Comparison of ENCODE assay signal across 8 cellular contexts in the genomic region with DNA sequence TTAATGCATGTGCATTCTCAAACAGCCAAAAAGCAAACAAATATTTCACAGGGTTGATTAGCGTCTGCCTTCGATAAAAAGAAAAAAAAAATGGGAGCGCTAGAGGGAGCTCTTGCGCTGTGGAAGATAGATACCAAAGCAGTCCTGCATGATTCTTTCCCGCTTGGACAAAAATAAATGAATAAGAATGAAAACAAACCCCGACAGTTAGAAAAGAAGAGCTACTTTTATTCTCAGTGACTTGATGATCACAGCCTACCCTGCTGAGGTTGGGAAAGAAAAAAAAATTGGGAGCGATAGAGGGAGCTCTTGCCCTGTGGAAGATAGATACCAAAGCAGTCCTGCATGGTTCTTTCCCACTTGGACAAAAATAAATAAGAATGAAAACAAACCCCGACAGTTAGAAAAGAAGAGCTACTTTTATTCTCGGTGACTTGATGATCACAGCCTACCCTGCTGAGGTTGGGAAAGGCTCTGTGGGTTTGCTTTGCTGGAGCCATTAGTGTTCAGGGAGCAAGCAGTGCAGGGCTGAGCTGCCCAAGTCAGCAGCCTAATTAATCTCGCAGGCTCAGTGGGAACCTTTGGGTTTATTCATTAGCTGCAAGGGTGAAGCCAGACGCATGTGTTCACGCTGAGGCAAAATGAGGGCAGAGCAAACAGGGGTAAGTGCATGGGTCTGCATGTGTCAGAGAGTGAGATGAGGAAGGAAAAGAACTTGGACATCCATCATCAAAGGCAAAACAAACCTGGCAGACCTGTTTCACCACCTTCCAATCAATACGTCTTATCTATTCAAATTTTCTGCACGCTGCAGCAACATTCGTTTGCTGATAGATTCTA.
A peak's percentile ranks its signal among the peaks of the same experiment; 100 is the strongest.
DNase-seq lines count a peak whose midpoint lies in the region; ATAC-seq and TF ChIP-seq lines count a peak whose summit lies in the region.

No MANE protein-coding gene starts in this region.

- H3K27ac ChIP-seq in tibial nerve, result no peak overlapping the region

- ATAC-seq in HG02885 (IDR thresholded peaks at IDR 0.05; ENCODE audit: poor library complexity, unreplicated experiment), result peak; percentile 74

- H3K4me1 ChIP-seq in tibial nerve, result no peaks in the 10 kb centered on the region

- H3K36me3 ChIP-seq in tibial nerve, result no peaks in the 10 kb centered on the region

- H3K4me3 ChIP-seq in tibial nerve, result no peak overlapping the region

- DNase-seq in NCI-H2107 treated with DMSO at 0.1 percent for 48 hours (lab: John Stamatoyannopoulos, UW; ENCODE audit: unreplicated experiment) (peak; percentile 23), NCI-H2107 (lab: John Stamatoyannopoulos, UW) (no peak), RPMI8226 (peak; percentile 24), globus pallidus (ENCODE audit: low spot score) (peak; percentile 16), tibial nerve (ENCODE audit: low spot score in 2 of 2) (peak in 1 of 2 donors; percentile 7), T1000 (lab: John Stamatoyannopoulos, UW) (no peak)
- DNase-seq in activated naive CD4-positive, alpha-beta T cell treated with anti-CD3 and anti-CD28 coated beads, Interleukin-2, amount 50 U/mL, for 16 hours, result no peak

- no peak for TF ChIP-seq POLR2A in tibial nerve (IDR thresholded peaks at IDR 0.05)

- no peak for TF ChIP-seq EP300 in tibial nerve (IDR thresholded peaks at IDR 0.05)

- H3K9me3 ChIP-seq in tibial nerve, result no peaks in the 10 kb centered on the region

- WGBS in tibial nerve, 2 donors, result 14 to 15% methylated on average over 15 of the region's 15 CpGs

- H3K27me3 ChIP-seq in tibial nerve, result no peaks in the 10 kb centered on the region

- TF ChIP-seq CTCF in tibial nerve (IDR thresholded peaks at IDR 0.05), result peak in 4 of 5 experiments; percentile 15 to 44 (median 20)

Comparison
In these comparisons a context has a peak if more than half of its experiments do, and no peak if none do; other contexts are left out.
1. DNase-seq: peak in NCI-H2107 treated with DMSO at 0.1 percent for 48 hours (single experiment), RPMI8226 (single experiment) and globus pallidus (single experiment); none in NCI-H2107 (single experiment), activated naive CD4-positive, alpha-beta T cell treated with anti-CD3 and anti-CD28 coated beads, Interleukin-2, amount 50 U/mL, for 16 hours (single experiment) and T1000 (single experiment).